15 cellular contexts compared by ENCODE assay signal in genomic region chr4:182585321-182585720, GRCh38.
"Had no signal": no experiment of that assay in that cellular context is flagged by ENCODE, and none has a peak within 500 bp of the region (broad histone marks: within the 10 kb centered on the region; RNA-seq: fewer than 3 reads in every experiment).

No MANE protein-coding gene starts in this region.

- ATAC-seq: gastrocnemius medialis; left colon; naive thymus-derived CD4-positive, alpha-beta T cell had no signal

- H3K27ac ChIP-seq: gastrocnemius medialis, stomach, thoracic aorta had no signal

- H3K4me3 Mint-ChIP-seq: activated B cell treated with CpG ODN at 0.5 μM for 24 hours; activated CD4-positive, alpha-beta T cell treated with anti-CD3 and anti-CD28 coated beads, Interleukin-2, amount 10 ng/mL, durations not matched to agents 7 days and 5 days; activated naive CD4-positive, alpha-beta T cell treated with anti-CD3 and anti-CD28 coated beads for 36 hours; naive thymus-derived CD4-positive, alpha-beta T cell had no signal

- H3K4me1 ChIP-seq: gastrocnemius medialis, stomach had no signal

- H3K36me3 ChIP-seq: gastrocnemius medialis, stomach, thoracic aorta had no signal

- H3K4me3 ChIP-seq: gastrocnemius medialis, lung, stomach, thoracic aorta had no signal

- H3K27me3 ChIP-seq: gastrocnemius medialis, stomach had no signal

- H3K36me3 Mint-ChIP-seq: naive thymus-derived CD4-positive, alpha-beta T cell had no signal

- H3K27me3 Mint-ChIP-seq: activated B cell treated with CpG ODN at 0.5 μM for 24 hours; activated CD4-positive, alpha-beta T cell treated with anti-CD3 and anti-CD28 coated beads, Interleukin-2, amount 10 ng/mL, durations not matched to agents 7 days and 5 days had no signal

- H3K27ac Mint-ChIP-seq: activated B cell treated with CpG ODN at 0.5 μM for 24 hours; activated CD4-positive, alpha-beta T cell treated with anti-CD3 and anti-CD28 coated beads, Interleukin-2, amount 10 ng/mL, durations not matched to agents 7 days and 5 days; activated naive CD4-positive, alpha-beta T cell treated with anti-CD3 and anti-CD28 coated beads for 36 hours; naive thymus-derived CD4-positive, alpha-beta T cell had no signal

- H3K9me3 ChIP-seq: gastrocnemius medialis, stomach, thoracic aorta had no signal

- DNase-seq: activated B cell treated with CpG ODN at 0.5 μM for 24 hours; activated CD4-positive, alpha-beta T cell treated with anti-CD3 and anti-CD28 coated beads, Interleukin-2, amount 10 ng/mL, durations not matched to agents 7 days and 5 days; activated CD8-positive, alpha-beta memory T cell treated with anti-CD3 and anti-CD28 coated beads for 24 hours; activated naive CD4-positive, alpha-beta T cell treated with anti-CD3 and anti-CD28 coated beads for 36 hours; caudate nucleus; cortex of kidney; effector CD8-positive, alpha-beta T cell; gastrocnemius medialis; left colon; naive thymus-derived CD4-positive, alpha-beta T cell; posterior cingulate gyrus; stimulated activated CD4-positive, alpha-beta T cell treated with anti-CD3 and anti-CD28 coated beads, Interleukin-4, amount 100 ng/mL, for 4 hours; stomach had no signal

- H3K9me3 Mint-ChIP-seq: activated CD4-positive, alpha-beta T cell treated with anti-CD3 and anti-CD28 coated beads, Interleukin-2, amount 10 ng/mL, durations not matched to agents 7 days and 5 days had no signal

- H3K4me1 Mint-ChIP-seq: activated B cell treated with CpG ODN at 0.5 μM for 24 hours; activated CD4-positive, alpha-beta T cell treated with anti-CD3 and anti-CD28 coated beads, Interleukin-2, amount 10 ng/mL, durations not matched to agents 7 days and 5 days; naive thymus-derived CD4-positive, alpha-beta T cell had no signal
